ENCODE assay signal across 12 cellular contexts in genomic region chr6:42042108-42042507, GRCh38. TPM values are rescaled to one million over a fixed set of nuclear protein-coding genes. Genes with fewer than 3 reads are reported as not detected.
DNase-seq lines count a peak whose midpoint lies in the region; ATAC-seq lines count a peak whose summit lies in the region.
"Had no signal": no experiment of that assay in that cellular context is flagged by ENCODE, and none has a peak within 500 bp of the region (broad histone marks: within the 10 kb centered on the region; RNA-seq: fewer than 3 reads in every experiment).

No MANE protein-coding gene starts in this region.

- H4K91ac ChIP-seq in neuronal stem cell (ENCODE audit: low read depth, low read length, poor library complexity), result no peak overlapping the region

- ATAC-seq in HG02763 (IDR thresholded peaks at IDR 0.05; ENCODE audit: unreplicated experiment) (no peak), HG02571 (IDR thresholded peaks at IDR 0.05; ENCODE audit: unreplicated experiment) (no peak)

- no peak overlapping the region for H3K9ac ChIP-seq in neuronal stem cell (ENCODE audit: low read depth, low read length, poor library complexity)

- H3K18ac ChIP-seq in neuronal stem cell (ENCODE audit: low read length), result no peak overlapping the region

- no peak overlapping the region for H2BK120ac ChIP-seq in neuronal stem cell (ENCODE audit: low read depth, low read length)

- no peak overlapping the region for H3K4me3 ChIP-seq in neuronal stem cell (ENCODE audit: low read length in 2 of 2)
- H3K4me3 ChIP-seq: SK-N-MC, thyroid gland had no signal

- no CpG with 5 or more reads among the region's 14 CpGs for WGBS in neuronal stem cell (ENCODE audit: extremely low coverage in 2 of 2, insufficient read length in 2 of 2, insufficient replicate concordance in 1 of 2), 2 donors

- H3K23ac ChIP-seq in neuronal stem cell (ENCODE audit: low read depth, low read length, poor library complexity), result no peak overlapping the region

- H2AK5ac ChIP-seq in neuronal stem cell (ENCODE audit: low read depth, low read length), result no peak overlapping the region

- peaks cover 0 to 7% (median 0%) of the 10 kb centered on the region in 3 experiments for H3K27me3 ChIP-seq in neuronal stem cell (ENCODE audit: control insufficient read depth in 3 of 3, insufficient read depth in 3 of 3, low read depth in 1 of 3, low read length in 3 of 3)
- H3K27me3 ChIP-seq: thyroid gland had no signal

- no peak overlapping the region for H3K14ac ChIP-seq in neuronal stem cell (ENCODE audit: low read length)

- H3K4ac ChIP-seq in neuronal stem cell (ENCODE audit: low read length), result no peak overlapping the region

- H3K36me3 ChIP-seq in neuronal stem cell (replicated peaks in 1 of 2; ENCODE audit: control insufficient read depth in 2 of 2, insufficient read depth in 2 of 2, low read length in 2 of 2), result no peaks in the 10 kb centered on the region
- H3K36me3 ChIP-seq: thyroid gland had no signal

- peak overlapping the region; percentile 89 for H2AFZ ChIP-seq in neuronal stem cell (ENCODE audit: low read length)

- peak overlapping the region; percentile 52 for H3K27ac ChIP-seq in caudate nucleus (ENCODE audit: low read depth, low read length)
- H3K27ac ChIP-seq in neuronal stem cell (replicated peaks; ENCODE audit: low read length), result no peak overlapping the region
- H3K27ac ChIP-seq: HL-60, SK-N-MC, thyroid gland had no signal

- H3K9me3 ChIP-seq in neuronal stem cell (replicated peaks in 1 of 2; ENCODE audit: control insufficient read depth in 2 of 2, insufficient read depth in 1 of 2, low read depth in 1 of 2, low read length in 2 of 2), result no peaks in the 10 kb centered on the region
- H3K9me3 ChIP-seq: thyroid gland had no signal

- H2BK5ac ChIP-seq in neuronal stem cell (ENCODE audit: low read length), result no peak overlapping the region

- H2BK15ac ChIP-seq in neuronal stem cell (ENCODE audit: low read length), result no peak overlapping the region

- H3K79me1 ChIP-seq in neuronal stem cell (ENCODE audit: low read depth, low read length), result no peaks in the 10 kb centered on the region

- no peak overlapping the region for H4K8ac ChIP-seq in neuronal stem cell (ENCODE audit: low read depth, low read length)

- no peak overlapping the region for H3K4me2 ChIP-seq in neuronal stem cell (ENCODE audit: insufficient read depth, low read length, poor library complexity, severe bottlenecking)

- H3K4me1 ChIP-seq in neuronal stem cell (ENCODE audit: control insufficient read depth in 2 of 2, insufficient read depth in 1 of 2, low read depth in 1 of 2, low read length in 2 of 2), result peaks cover 0 to 29% of the 10 kb centered on the region in 2 donors

- peak; percentile 23 for DNase-seq in CD1c-positive myeloid dendritic cell (ENCODE audit: extremely low spot score)
- peak; percentile 46 for DNase-seq in MV-4-11 (lab: John Stamatoyannopoulos, UW)
- DNase-seq in caudate nucleus (lab: John Stamatoyannopoulos, UW), result no peak
- no peak for DNase-seq in neuronal stem cell (ENCODE audit: low spot score)
- no peak for DNase-seq in hypothalamus (lab: John Stamatoyannopoulos, UW)
- DNase-seq in islet precursor cell, result no peak
- DNase-seq: NCI-H1092, thyroid gland had no signal

- no peak overlapping the region for H2BK12ac ChIP-seq in neuronal stem cell (ENCODE audit: low read length)

RNA-seq across cellular contexts. Expression of gene TAF8, which starts 8.2 kb away (rescaled TPM):
- 30.4 TPM for polyA plus RNA-seq in neuronal stem cell (2013, experiment 1 of 2)
- polyA plus RNA-seq in neuronal stem cell (2013, experiment 2 of 2), result 29.3 TPM

Comparison
In these comparisons a context has a peak if more than half of its experiments do, and no peak if none do; other contexts are left out.
1. DNase-seq: peak in CD1c-positive myeloid dendritic cell (single experiment) and MV-4-11 (single experiment); none in caudate nucleus (0 of 61), neuronal stem cell (single experiment), hypothalamus (0 of 51) and islet precursor cell (single experiment).